ENCODE assay signal across 15 cellular contexts in genomic region chr3:15708882-15709677, GRCh38.
A peak's percentile ranks its signal among the peaks of the same experiment; 100 is the strongest.
DNase-seq lines count a peak whose midpoint lies in the region; ATAC-seq and TF ChIP-seq lines count a peak whose summit lies in the region.
"Had no signal": no experiment of that assay in that cellular context is flagged by ENCODE, and none has a peak within 500 bp of the region (broad histone marks: within the 10 kb centered on the region; RNA-seq: fewer than 3 reads in every experiment).

No MANE protein-coding gene starts in this region.

- H3K4me1 Mint-ChIP-seq in activated CD4-positive, alpha-beta T cell treated with anti-CD3 and anti-CD28 coated beads, Interleukin-2, amount 10 ng/mL, durations not matched to agents 24 days and 14 days, result peaks cover 5% of the 10 kb centered on the region

- H3K36me3 ChIP-seq in skeletal muscle satellite cell (ENCODE audit: insufficient read depth, low read length), result peaks cover 85% of the 10 kb centered on the region
- H3K36me3 ChIP-seq: ovary had no signal

- no peak for DNase-seq in activated CD4-positive, alpha-beta T cell treated with anti-CD3 and anti-CD28 coated beads, Interleukin-2, amount 10 ng/mL, durations not matched to agents 24 days and 14 days
- DNase-seq in activated CD4-positive, alpha-beta T cell treated with anti-CD3 and anti-CD28 coated beads for 4 hours, result no peak
- peak; percentile 71 for DNase-seq in SIG-M5 treated with dmso at 0.1 percent for 504 hours (lab: John Stamatoyannopoulos, UW; ENCODE audit: unreplicated experiment)
- peak; percentile 68 for DNase-seq in fibroblast of mammary gland (ENCODE audit: low read depth)
- DNase-seq in dedifferentiated amniotic fluid mesenchymal stem cell (ENCODE audit: extremely low spot score), result no peak
- no peak for DNase-seq in NCI-H1092 (lab: John Stamatoyannopoulos, UW)
- DNase-seq: DMS79 treated with DMSO at 0.1 percent for 48 hours, NCI-H1930, NCI-H82, ovary had no signal

- intact Hi-C loops in activated CD4-positive, alpha-beta T cell treated with anti-CD3 and anti-CD28 coated beads, Interleukin-2, amount 10 ng/mL, durations not matched to agents 24 days and 14 days (cut with micrococcal nuclease), result no loop called here

- no peak overlapping the region for H3K4me2 ChIP-seq in skeletal muscle satellite cell (ENCODE audit: low read length)

- H3K27me3 ChIP-seq in skeletal muscle satellite cell (ENCODE audit: control insufficient read depth, insufficient read depth, low read length), result no peaks in the 10 kb centered on the region
- H3K27me3 ChIP-seq: ovary had no signal

- H3K9me3 Mint-ChIP-seq in activated CD4-positive, alpha-beta T cell treated with anti-CD3 and anti-CD28 coated beads, Interleukin-2, amount 10 ng/mL, durations not matched to agents 24 days and 14 days, result no peaks in the 10 kb centered on the region

- H3K4me3 ChIP-seq in fibroblast of mammary gland (ENCODE audit: control insufficient read depth, low read depth, low read length) (no peak overlapping the region), skeletal muscle satellite cell (ENCODE audit: low read length) (no peak overlapping the region)
- H3K4me3 ChIP-seq: HAP-1, lung, ovary, SK-N-MC had no signal

- no peak for ATAC-seq in HG02870 (IDR thresholded peaks at IDR 0.05; ENCODE audit: unreplicated experiment)

- peaks cover 53% of the 10 kb centered on the region for H3K36me3 Mint-ChIP-seq in activated CD4-positive, alpha-beta T cell treated with anti-CD3 and anti-CD28 coated beads, Interleukin-2, amount 10 ng/mL, durations not matched to agents 24 days and 14 days (ENCODE audit: low read depth)

- peak overlapping the region; percentile 12 for H3K27ac Mint-ChIP-seq in activated CD4-positive, alpha-beta T cell treated with anti-CD3 and anti-CD28 coated beads, Interleukin-2, amount 10 ng/mL, durations not matched to agents 24 days and 14 days

- H3K27me3 Mint-ChIP-seq in activated CD4-positive, alpha-beta T cell treated with anti-CD3 and anti-CD28 coated beads, Interleukin-2, amount 10 ng/mL, durations not matched to agents 24 days and 14 days, result no peaks in the 10 kb centered on the region

- no peaks in the 10 kb centered on the region for H3K9me3 ChIP-seq in skeletal muscle satellite cell (replicated peaks; ENCODE audit: low read length)
- H3K9me3 ChIP-seq: HAP-1, ovary had no signal

- H3K9ac ChIP-seq in skeletal muscle satellite cell (ENCODE audit: low read depth, low read length), result peak overlapping the region; percentile 23

- no peak overlapping the region for H3K4me3 Mint-ChIP-seq in activated CD4-positive, alpha-beta T cell treated with anti-CD3 and anti-CD28 coated beads, Interleukin-2, amount 10 ng/mL, durations not matched to agents 24 days and 14 days

- TF ChIP-seq CTCF in fibroblast of mammary gland (conservative IDR thresholded peaks at IDR 0.05; ENCODE audit: control insufficient read depth, insufficient read depth, low read depth, low read length), result no peak

- peaks cover 10% of the 10 kb centered on the region for H3K4me1 ChIP-seq in skeletal muscle satellite cell (ENCODE audit: control insufficient read depth, insufficient read depth, low read length)

Comparison
In these comparisons a context has a peak if more than half of its experiments do, and no peak if none do; other contexts are left out.
1. DNase-seq: peak in SIG-M5 treated with dmso at 0.1 percent for 504 hours (single experiment) and fibroblast of mammary gland (single experiment); none in activated CD4-positive, alpha-beta T cell treated with anti-CD3 and anti-CD28 coated beads, Interleukin-2, amount 10 ng/mL, durations not matched to agents 24 days and 14 days (single experiment), activated CD4-positive, alpha-beta T cell treated with anti-CD3 and anti-CD28 coated beads for 4 hours (0 of 2), dedifferentiated amniotic fluid mesenchymal stem cell (single experiment) and NCI-H1092 (single experiment).